In the genomic region with DNA sequence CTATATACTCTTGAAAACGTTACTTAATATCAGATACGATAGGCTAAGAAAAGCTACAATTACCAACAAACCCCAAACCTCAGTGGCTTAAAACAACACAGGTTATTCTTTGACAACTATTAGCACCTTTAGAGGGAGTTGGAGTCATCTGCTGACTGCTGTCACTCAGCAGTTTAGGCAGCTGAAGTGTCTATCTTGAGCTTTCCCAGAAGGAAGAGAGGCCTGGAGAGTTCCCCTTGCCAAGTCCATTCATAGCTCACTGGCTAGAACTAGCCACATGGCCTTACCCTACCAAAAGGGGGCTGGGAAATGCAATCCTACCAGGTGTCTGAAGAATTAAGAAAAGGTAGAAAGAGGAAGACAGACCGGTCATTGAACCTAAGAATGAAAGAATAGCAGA, we compare ENCODE assay signal across 8 cellular contexts.
"Had no signal": no experiment of that assay in that cellular context is flagged by ENCODE, and none has a peak within 500 bp of the region (broad histone marks: within the 10 kb centered on the region; RNA-seq: fewer than 3 reads in every experiment).

No MANE protein-coding gene starts in this region.

- H3K4me1 ChIP-seq: HAP-1 had no signal

- ATAC-seq: HCT116, K562 had no signal

- H3K36me3 ChIP-seq: HAP-1 had no signal

- H3K27ac Mint-ChIP-seq: HFFc6 had no signal

- H3K4me3 Mint-ChIP-seq: HFFc6 had no signal

- H2AFZ ChIP-seq: GM23248 had no signal

- H3K27ac ChIP-seq: GM23248 had no signal

- DNase-seq: GM23248, H7, HFFc6, IMR-90, KG1 had no signal

- H3K9me3 ChIP-seq: HAP-1 had no signal

- H3K9me3 Mint-ChIP-seq: HFFc6 had no signal

- H3K4me3 ChIP-seq: GM23248, HAP-1, K562 had no signal
